In the genomic region with DNA sequence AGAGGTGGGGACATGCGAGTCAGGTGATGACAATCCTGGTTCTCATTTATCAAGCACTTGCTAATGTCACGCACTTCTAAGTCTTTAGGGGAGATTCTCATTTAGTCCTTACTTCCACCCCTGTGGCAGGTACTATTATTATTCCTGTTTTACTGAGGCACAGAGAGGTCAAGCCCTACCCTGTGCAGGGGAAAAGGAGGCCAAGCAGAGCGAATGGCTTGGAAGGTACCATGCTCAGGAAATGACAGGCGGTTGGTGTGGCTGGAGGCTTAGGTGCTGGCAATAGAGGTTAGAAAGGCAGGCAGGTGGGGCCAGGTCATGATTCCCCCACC, we compare ENCODE assay signal across 15 cellular contexts.
DNase-seq lines count a peak whose midpoint lies in the region; TF ChIP-seq lines count a peak whose summit lies in the region.
"Had no signal": no experiment of that assay in that cellular context is flagged by ENCODE, and none has a peak within 500 bp of the region (broad histone marks: within the 10 kb centered on the region; RNA-seq: fewer than 3 reads in every experiment).

No MANE protein-coding gene starts in this region.

- H3K36me3 ChIP-seq in Caco-2 (ENCODE audit: control insufficient read depth, insufficient read depth, low read length) (no peaks in the 10 kb centered on the region), PC-9 (ENCODE audit: low read depth) (no peaks in the 10 kb centered on the region), esophagus (ENCODE audit: control insufficient read depth in 2 of 2, insufficient read depth in 2 of 2, low read length in 1 of 2) (no peaks in the 10 kb centered on the region)
- H3K36me3 ChIP-seq: Peyer's patch, upper lobe of right lung had no signal

- no peaks in the 10 kb centered on the region for H3K79me2 ChIP-seq in PC-9 (ENCODE audit: low read depth)

- CTCF ChIA-PET in Caco-2 (lab: Charles Lee) (interaction anchor here (1.0 kb wide), 1 partner anchor 142 kb away, joined by 3 read pairs; no protein-coding TSS in a partner anchor), PC-9 (lab: Charles Lee) (no interaction called here)

- no peak for TF ChIP-seq CTCF in Caco-2 (IDR thresholded peaks at IDR 0.05; ENCODE audit: insufficient read depth in 1 of 2, low read depth in 1 of 2, low read length in 1 of 2, severe bottlenecking in 1 of 2, unreplicated experiment in 1 of 2)
- TF ChIP-seq CTCF in PC-9 (conservative IDR thresholded peaks at IDR 0.05) = no peak
- TF ChIP-seq CTCF in progenitor cell of endocrine pancreas (IDR thresholded peaks at IDR 0.05; ENCODE audit: unreplicated experiment) = no peak

- peaks cover 41% of the 10 kb centered on the region for H3K4me1 ChIP-seq in Caco-2
- H3K4me1 ChIP-seq in PC-9 (replicated peaks; ENCODE audit: insufficient read depth) = peaks cover 62% of the 10 kb centered on the region
- H3K4me1 ChIP-seq in esophagus (ENCODE audit: control insufficient read depth in 2 of 2, insufficient read depth in 2 of 2, low read length in 1 of 2) = peaks cover 3 to 28% of the 10 kb centered on the region in 2 donors

- H3F3A ChIP-seq in PC-9 (ENCODE audit: insufficient read depth, low read depth) = peaks cover 49% of the 10 kb centered on the region

- H3K36me3 Mint-ChIP-seq in Caco-2 (ENCODE audit: insufficient read depth, unreplicated experiment) = peaks cover 22% of the 10 kb centered on the region
- H3K36me3 Mint-ChIP-seq in progenitor cell of endocrine pancreas (ENCODE audit: insufficient read depth) = no peaks in the 10 kb centered on the region

- H3K27me3 Mint-ChIP-seq in Caco-2 (ENCODE audit: insufficient read depth, unreplicated experiment) (no peaks in the 10 kb centered on the region), progenitor cell of endocrine pancreas (peaks cover 39% of the 10 kb centered on the region)

- DNase-seq in Caco-2 (no peak), PC-9 (no peak), progenitor cell of endocrine pancreas (ENCODE audit: low spot score, unreplicated experiment) (no peak), DMS153 (lab: John Stamatoyannopoulos, UW) (no peak), AML-193 (lab: John Stamatoyannopoulos, UW) (no peak), SIG-M5 (lab: John Stamatoyannopoulos, UW) (no peak)
- DNase-seq: effector memory CD4-positive, alpha-beta T cell; GOT3; kidney; NCI-H1436 treated with DMSO at 0.1 percent for 48 hours; NCI-H446; T-helper 2 cell; upper lobe of right lung had no signal

- peak overlapping the region; percentile 94 for H3K27ac ChIP-seq in PC-9
- peak overlapping the region; percentile 85 to 95 for H3K27ac ChIP-seq in esophagus (ENCODE audit: low read depth in 2 of 2, low read length in 1 of 2)
- H3K27ac ChIP-seq: Peyer's patch, upper lobe of right lung had no signal

- H3K9me3 ChIP-seq in Caco-2 (no peaks in the 10 kb centered on the region), PC-9 (ENCODE audit: insufficient read depth, low read depth) (no peaks in the 10 kb centered on the region), esophagus (ENCODE audit: control insufficient read depth in 2 of 2, insufficient read depth in 1 of 2, low read depth in 1 of 2, low read length in 1 of 2) (no peaks in the 10 kb centered on the region)
- H3K9me3 ChIP-seq: Peyer's patch, upper lobe of right lung had no signal

- H3K4me3 Mint-ChIP-seq in Caco-2 (ENCODE audit: unreplicated experiment) (peak overlapping the region; percentile 68), progenitor cell of endocrine pancreas (ENCODE audit: low read depth) (peak overlapping the region; percentile 9)

- intact Hi-C loops in Caco-2 (cut with micrococcal nuclease; ENCODE audit: unreplicated experiment) (loop anchor here (1.0 to 5.0 kb wide), 6 partner anchors 14 to 902 kb away; no protein-coding TSS in a partner anchor), PC-9 (cut with micrococcal nuclease; ENCODE audit: unreplicated experiment) (loop anchor here (1.0 to 5.0 kb wide), 3 partner anchors 14 to 917 kb away; no protein-coding TSS in a partner anchor)

- BruUV-seq in Caco-2 (replicated peaks; lab: Mats Ljungman, UMichigan) (TSS peak; percentile 77), PC-9 (replicated peaks; lab: Mats Ljungman, UMichigan) (no TSS peak)

- H3K27me3 ChIP-seq in Caco-2 (replicated peaks; ENCODE audit: control insufficient read depth, insufficient read depth, low read length) = no peaks in the 10 kb centered on the region
- H3K27me3 ChIP-seq in PC-9 (ENCODE audit: insufficient read depth, low read depth) = no peaks in the 10 kb centered on the region
- no peaks in the 10 kb centered on the region for H3K27me3 ChIP-seq in esophagus (ENCODE audit: control insufficient read depth in 1 of 2, insufficient read depth in 2 of 2, low read length in 2 of 2)
- H3K27me3 ChIP-seq: Peyer's patch, upper lobe of right lung had no signal

- H3K4me2 ChIP-seq in PC-9 = peak overlapping the region; percentile 68

- H4K20me1 ChIP-seq in PC-9 (ENCODE audit: insufficient read depth) = no peaks in the 10 kb centered on the region

- peaks cover 56% of the 10 kb centered on the region for H3K4me1 Mint-ChIP-seq in Caco-2 (ENCODE audit: low read depth, unreplicated experiment)
- peaks cover 30% of the 10 kb centered on the region for H3K4me1 Mint-ChIP-seq in progenitor cell of endocrine pancreas (ENCODE audit: low read depth)

- WGBS in esophagus, 2 donors = 46 to 53% methylated on average over 4 of the region's 4 CpGs

- no peaks in the 10 kb centered on the region for H3K9me2 ChIP-seq in PC-9 (ENCODE audit: insufficient read depth)

- H3K4me3 ChIP-seq in Caco-2 (ENCODE audit: low read depth, low read length) (peak overlapping the region; percentile 17; the same call in 1 of the 2 replicates), PC-9 (no peak overlapping the region), esophagus (ENCODE audit: low read depth in 1 of 2, low read length in 2 of 2) (no peak overlapping the region)
- H3K4me3 ChIP-seq: Peyer's patch, upper lobe of right lung had no signal

- POLR2A ChIA-PET in Caco-2 (lab: Charles Lee) = interaction anchor here (0.5 kb wide), 1 partner anchor 10 kb away, joined by 9 read pairs; no protein-coding TSS in a partner anchor
- POLR2A ChIA-PET in PC-9 (lab: Charles Lee; ENCODE audit: unreplicated experiment) = interaction anchor here (2.7 kb wide), 1 partner anchor 10 kb away, joined by 20 read pairs; no protein-coding TSS in a partner anchor

- H3K27ac Mint-ChIP-seq in Caco-2 (ENCODE audit: unreplicated experiment) = peak overlapping the region; percentile 98
- H3K27ac Mint-ChIP-seq in progenitor cell of endocrine pancreas = peak overlapping the region; percentile 87

- H2AFZ ChIP-seq in PC-9 = no peak overlapping the region

- H3K9me3 Mint-ChIP-seq in Caco-2 (ENCODE audit: unreplicated experiment) = no peaks in the 10 kb centered on the region
- no peaks in the 10 kb centered on the region for H3K9me3 Mint-ChIP-seq in progenitor cell of endocrine pancreas (ENCODE audit: low read depth)
